ENCODE assay signal across 20 cellular contexts in the genomic region with DNA sequence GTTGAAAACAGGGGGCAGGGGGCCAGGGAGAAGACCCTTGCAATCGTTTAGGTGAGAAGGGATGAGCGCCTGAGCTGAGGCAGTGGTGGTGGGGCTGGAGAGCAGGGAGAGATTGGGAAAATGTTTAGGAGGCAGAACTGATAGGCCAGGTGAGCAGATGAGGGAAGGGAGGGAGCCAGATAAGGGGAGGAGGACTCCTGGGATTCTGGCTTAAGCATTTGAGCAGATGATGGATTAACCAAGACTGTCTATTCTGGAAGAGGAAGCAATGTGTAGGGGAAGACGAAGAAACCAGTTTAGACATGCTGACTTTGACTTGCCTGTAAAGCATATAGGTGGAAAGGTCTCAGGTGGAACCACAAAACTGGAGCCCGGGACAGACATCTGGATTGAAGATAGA. TPM values are rescaled to one million over a fixed set of nuclear protein-coding genes. Genes with fewer than 3 reads are reported as not detected.
DNase-seq lines count a peak whose midpoint lies in the region; ATAC-seq, FAIRE-seq and TF ChIP-seq lines count a peak whose summit lies in the region.
"Had no signal": no experiment of that assay in that cellular context is flagged by ENCODE, and none has a peak within 500 bp of the region (broad histone marks: within the 10 kb centered on the region; RNA-seq: fewer than 3 reads in every experiment).

No MANE protein-coding gene starts in this region.

- intact Hi-C loops in activated CD8-positive, alpha-beta T cell treated with anti-CD3 and anti-CD28 coated beads for 36 hours (cut with micrococcal nuclease), result no loop called here

- no peaks in the 10 kb centered on the region for H3K9me3 Mint-ChIP-seq in activated CD8-positive, alpha-beta T cell treated with anti-CD3 and anti-CD28 coated beads for 36 hours
- peaks cover 3% of the 10 kb centered on the region for H3K9me3 Mint-ChIP-seq in activated CD8-positive, alpha-beta T cell treated with anti-CD3 and anti-CD28 coated beads, Interleukin-2, amount 10 ng/mL, durations not matched to agents 7 days and 5 days (ENCODE audit: insufficient read depth)

- H3K4me3 ChIP-seq in small intestine (ENCODE audit: low read depth in 1 of 2, low read length in 2 of 2) (no peak overlapping the region), BE2C (ENCODE audit: low read depth, low read length) (no peak overlapping the region)
- H3K4me3 ChIP-seq: A549 had no signal

- peaks cover 10% of the 10 kb centered on the region for H3K4me1 ChIP-seq in foreskin keratinocyte
- peaks cover 0 to 3% of the 10 kb centered on the region in 2 donors for H3K4me1 ChIP-seq in small intestine (ENCODE audit: control insufficient read depth in 2 of 2, insufficient read depth in 1 of 2, low read depth in 1 of 2, low read length in 1 of 2)
- no peaks in the 10 kb centered on the region for H3K4me1 ChIP-seq in BE2C
- H3K4me1 ChIP-seq: A549 had no signal

- peaks cover 15% of the 10 kb centered on the region for H3K4me1 Mint-ChIP-seq in activated CD8-positive, alpha-beta T cell treated with anti-CD3 and anti-CD28 coated beads for 36 hours (ENCODE audit: low read depth)
- peaks cover 20% of the 10 kb centered on the region for H3K4me1 Mint-ChIP-seq in activated CD8-positive, alpha-beta T cell treated with anti-CD3 and anti-CD28 coated beads, Interleukin-2, amount 10 ng/mL, durations not matched to agents 7 days and 5 days (ENCODE audit: low read depth)

- H3K27me3 Mint-ChIP-seq in activated CD8-positive, alpha-beta T cell treated with anti-CD3 and anti-CD28 coated beads for 36 hours, result no peaks in the 10 kb centered on the region
- H3K27me3 Mint-ChIP-seq in activated CD8-positive, alpha-beta T cell treated with anti-CD3 and anti-CD28 coated beads, Interleukin-2, amount 10 ng/mL, durations not matched to agents 7 days and 5 days (ENCODE audit: low read depth), result no peaks in the 10 kb centered on the region
- H3K27me3 Mint-ChIP-seq: CD4-positive, CD25-positive, alpha-beta regulatory T cell had no signal

- DNase-seq in activated CD8-positive, alpha-beta T cell treated with anti-CD3 and anti-CD28 coated beads for 36 hours, result no peak
- DNase-seq in activated CD8-positive, alpha-beta T cell treated with anti-CD3 and anti-CD28 coated beads, Interleukin-2, amount 10 ng/mL, durations not matched to agents 7 days and 5 days, result no peak
- peak; percentile 25 for DNase-seq in OCI-M1 (lab: John Stamatoyannopoulos, UW)
- peak; percentile 17 to 35 for DNase-seq in foreskin keratinocyte
- DNase-seq in small intestine, result no peak
- DNase-seq in COR-L47 (lab: John Stamatoyannopoulos, UW), result no peak
- no peak for DNase-seq in BE2C
- no peak for DNase-seq in iPS-NIHi11 (ENCODE audit: low spot score)
- DNase-seq: CD4-positive, CD25-positive, alpha-beta regulatory T cell; Karpas-422; MM.1S; NCI-H1105; NCI-H1694 treated with DMSO at 0.1 percent for 48 hours; NCI-H774; SHP77 treated with DMSO at 0.1 percent for 48 hours had no signal

- H3K27me3 ChIP-seq in foreskin keratinocyte, result no peaks in the 10 kb centered on the region
- H3K27me3 ChIP-seq in small intestine (ENCODE audit: control insufficient read depth in 2 of 2, insufficient read depth in 2 of 2, low read length in 2 of 2), result no peaks in the 10 kb centered on the region
- no peaks in the 10 kb centered on the region for H3K27me3 ChIP-seq in BE2C

- no peak for ATAC-seq in activated CD8-positive, alpha-beta T cell treated with anti-CD3 and anti-CD28 coated beads for 36 hours
- no peak for ATAC-seq in activated CD8-positive, alpha-beta T cell treated with anti-CD3 and anti-CD28 coated beads, Interleukin-2, amount 10 ng/mL, durations not matched to agents 7 days and 5 days
- no peak for ATAC-seq in foreskin keratinocyte

- H3K36me3 Mint-ChIP-seq in activated CD8-positive, alpha-beta T cell treated with anti-CD3 and anti-CD28 coated beads for 36 hours (ENCODE audit: low read depth), result peaks cover 13% of the 10 kb centered on the region
- peaks cover 16% of the 10 kb centered on the region for H3K36me3 Mint-ChIP-seq in activated CD8-positive, alpha-beta T cell treated with anti-CD3 and anti-CD28 coated beads, Interleukin-2, amount 10 ng/mL, durations not matched to agents 7 days and 5 days (ENCODE audit: low read depth)

- H3K27ac ChIP-seq in foreskin keratinocyte (peak overlapping the region; percentile 69), small intestine (ENCODE audit: low read depth in 1 of 2, low read length in 1 of 2) (peak overlapping the region; percentile 17 to 96)
- H3K27ac ChIP-seq: A549 had no signal

- peak overlapping the region; percentile 26 for H3K27ac Mint-ChIP-seq in activated CD8-positive, alpha-beta T cell treated with anti-CD3 and anti-CD28 coated beads for 36 hours
- no peak overlapping the region for H3K27ac Mint-ChIP-seq in activated CD8-positive, alpha-beta T cell treated with anti-CD3 and anti-CD28 coated beads, Interleukin-2, amount 10 ng/mL, durations not matched to agents 7 days and 5 days

- H3K4me3 Mint-ChIP-seq in activated CD8-positive, alpha-beta T cell treated with anti-CD3 and anti-CD28 coated beads for 36 hours, result no peak overlapping the region
- H3K4me3 Mint-ChIP-seq in activated CD8-positive, alpha-beta T cell treated with anti-CD3 and anti-CD28 coated beads, Interleukin-2, amount 10 ng/mL, durations not matched to agents 7 days and 5 days, result no peak overlapping the region
- H3K4me3 Mint-ChIP-seq: CD4-positive, CD25-positive, alpha-beta regulatory T cell had no signal

- H3K9me3 ChIP-seq in small intestine (ENCODE audit: control insufficient read depth, low read depth), result no peaks in the 10 kb centered on the region
- no peaks in the 10 kb centered on the region for H3K9me3 ChIP-seq in BE2C

- POLR2A ChIA-PET in activated CD8-positive, alpha-beta T cell treated with anti-CD3 and anti-CD28 coated beads for 36 hours (lab: Charles Lee), result interaction anchor here (0.7 kb wide), 1 partner anchor 175 kb away, joined by 3 read pairs; no protein-coding TSS in a partner anchor
- POLR2A ChIA-PET in activated CD8-positive, alpha-beta T cell treated with anti-CD3 and anti-CD28 coated beads, Interleukin-2, amount 10 ng/mL, durations not matched to agents 7 days and 5 days (lab: Charles Lee), result interaction anchor here (0.6 kb wide), 1 partner anchor 12 kb away, joined by 4 read pairs; no protein-coding TSS in a partner anchor

- H3K36me3 ChIP-seq in small intestine (ENCODE audit: control insufficient read depth in 2 of 2, insufficient read depth in 2 of 2, low read length in 2 of 2) (no peaks in the 10 kb centered on the region), BE2C (no peaks in the 10 kb centered on the region)

- 77 to 84% (median 78%) methylated on average over 4 of the region's 4 CpGs for WGBS in small intestine, 3 donors

- FAIRE-seq in small intestine (lab: Jason Lieb, UNC), result no peak
- FAIRE-seq: A549, H1, HepG2, RCC 7860 had no signal

- no peak for TF ChIP-seq CTCF in activated CD8-positive, alpha-beta T cell treated with anti-CD3 and anti-CD28 coated beads for 36 hours (IDR thresholded peaks at IDR 0.05)
- TF ChIP-seq CTCF in foreskin keratinocyte (conservative IDR thresholded peaks at IDR 0.05), result no peak
- no peak for TF ChIP-seq CTCF in BE2C (IDR thresholded peaks at IDR 0.05; ENCODE audit: low read depth, low read length)

- CTCF ChIA-PET in activated CD8-positive, alpha-beta T cell treated with anti-CD3 and anti-CD28 coated beads for 36 hours (lab: Charles Lee), result no interaction called here
- CTCF ChIA-PET in activated CD8-positive, alpha-beta T cell treated with anti-CD3 and anti-CD28 coated beads, Interleukin-2, amount 10 ng/mL, durations not matched to agents 7 days and 5 days (lab: Charles Lee), result no interaction called here

RNA-seq across cellular contexts. Expression of a gene that starts 49.9 kb away (rescaled TPM):
- total RNA-seq in activated CD8-positive, alpha-beta T cell treated with anti-CD3 and anti-CD28 coated beads for 36 hours, result under 1 TPM; 0.65 to 0.76 TPM
- under 1 TPM; 0.74 to 0.78 TPM for total RNA-seq in activated CD8-positive, alpha-beta T cell treated with anti-CD3 and anti-CD28 coated beads, Interleukin-2, amount 10 ng/mL, durations not matched to agents 7 days and 5 days
- 0.21 and 0.37 TPM in 2 replicates for total RNA-seq in foreskin keratinocyte
- 0.20 and 0.41 TPM in 2 replicates for polyA plus RNA-seq in foreskin keratinocyte
- 1 to 10 TPM; 1.5 to 3.5 (median 3.1) TPM for polyA plus RNA-seq in small intestine
- 3.8 TPM for polyA plus RNA-seq in BE2C (2012; ENCODE audit: insufficient read depth, insufficient read length, low read depth)
- total RNA-seq: NCI-H460 had no signal

Comparison
In these comparisons a context has a peak if more than half of its experiments do, and no peak if none do; other contexts are left out.
1. DNase-seq: peak in OCI-M1 (single experiment) and foreskin keratinocyte (2 of 2); none in activated CD8-positive, alpha-beta T cell treated with anti-CD3 and anti-CD28 coated beads for 36 hours (single experiment), activated CD8-positive, alpha-beta T cell treated with anti-CD3 and anti-CD28 coated beads, Interleukin-2, amount 10 ng/mL, durations not matched to agents 7 days and 5 days (single experiment), small intestine (single experiment), COR-L47 (single experiment), BE2C (single experiment) and iPS-NIHi11 (single experiment).